In genomic region chr11:36818410-36818809, GRCh38 we compare ENCODE assay signal across 10 cellular contexts.
DNase-seq lines count a peak whose midpoint lies in the region; FAIRE-seq and TF ChIP-seq lines count a peak whose summit lies in the region.
"Had no signal": no experiment of that assay in that cellular context is flagged by ENCODE, and none has a peak within 500 bp of the region (broad histone marks: within the 10 kb centered on the region; RNA-seq: fewer than 3 reads in every experiment).

No MANE protein-coding gene starts in this region.

- H3K36me3 ChIP-seq in Peyer's patch = no peaks in the 10 kb centered on the region

- no peak overlapping the region for H3K4me3 ChIP-seq in Peyer's patch

- no peaks in the 10 kb centered on the region for H3K9me3 ChIP-seq in Peyer's patch

- H3K27ac Mint-ChIP-seq in nephron progenitor cell = no peak overlapping the region
- H3K27ac Mint-ChIP-seq: activated CD4-positive, alpha-beta memory T cell treated with anti-CD3 and anti-CD28 coated beads, Interleukin-2, amount 10 ng/mL, durations not matched to agents 7 days and 5 days had no signal

- TF ChIP-seq CTCF in VCaP (conservative IDR thresholded peaks at IDR 0.05) = peak; percentile 58
- TF ChIP-seq CTCF in nephron progenitor cell (IDR thresholded peaks at IDR 0.05) = peak; percentile 34
- peak in 1 of 6 experiments; percentile 26 for TF ChIP-seq CTCF in Peyer's patch (IDR thresholded peaks at IDR 0.05)

- FAIRE-seq in GM19239 (lab: Jason Lieb, UNC) = no peak

- H3K27ac ChIP-seq in VCaP (no peak overlapping the region), Peyer's patch (no peak overlapping the region)

- no peaks in the 10 kb centered on the region for H3K4me1 Mint-ChIP-seq in nephron progenitor cell
- H3K4me1 Mint-ChIP-seq: activated CD4-positive, alpha-beta memory T cell treated with anti-CD3 and anti-CD28 coated beads, Interleukin-2, amount 10 ng/mL, durations not matched to agents 7 days and 5 days had no signal

- no peaks in the 10 kb centered on the region for H3K27me3 ChIP-seq in Peyer's patch

- no peak for TF ChIP-seq POLR2A in Peyer's patch (IDR thresholded peaks at IDR 0.05)

- DNase-seq in DMS53 (lab: John Stamatoyannopoulos, UW) (peak; percentile 34), DMS53 treated with DMSO at 0.1 percent for 48 hours (lab: John Stamatoyannopoulos, UW; ENCODE audit: unreplicated experiment) (no peak), HT-29 (ENCODE audit: low spot score) (peak; percentile 61), nephron progenitor cell (peak; percentile 14), Peyer's patch (no peak), GM19239 (ENCODE audit: insufficient read length, low spot score) (no peak), NCI-H1436 treated with DMSO at 0.1 percent for 48 hours (lab: John Stamatoyannopoulos, UW) (no peak)
- DNase-seq: activated CD4-positive, alpha-beta memory T cell treated with anti-CD3 and anti-CD28 coated beads, Interleukin-2, amount 10 ng/mL, durations not matched to agents 7 days and 5 days; NCI-H446 treated with DMSO at 0.1 percent for 48 hours had no signal

- H3K4me1 ChIP-seq in Peyer's patch = no peaks in the 10 kb centered on the region

- H3K9me3 Mint-ChIP-seq in nephron progenitor cell = no peaks in the 10 kb centered on the region
- H3K9me3 Mint-ChIP-seq: activated CD4-positive, alpha-beta memory T cell treated with anti-CD3 and anti-CD28 coated beads, Interleukin-2, amount 10 ng/mL, durations not matched to agents 7 days and 5 days had no signal

- H3K27me3 Mint-ChIP-seq in nephron progenitor cell (ENCODE audit: low read depth, poor library complexity) = peaks cover 7% of the 10 kb centered on the region

- H3K4me3 Mint-ChIP-seq in nephron progenitor cell = no peak overlapping the region
- H3K4me3 Mint-ChIP-seq: activated CD4-positive, alpha-beta memory T cell treated with anti-CD3 and anti-CD28 coated beads, Interleukin-2, amount 10 ng/mL, durations not matched to agents 7 days and 5 days had no signal

- H3K36me3 Mint-ChIP-seq in nephron progenitor cell (ENCODE audit: low read depth) = no peaks in the 10 kb centered on the region

Comparison
In these comparisons a context has a peak if more than half of its experiments do, and no peak if none do; other contexts are left out.
1. DNase-seq: peak in DMS53 (single experiment), HT-29 (single experiment) and nephron progenitor cell (single experiment); none in DMS53 treated with DMSO at 0.1 percent for 48 hours (single experiment), Peyer's patch (0 of 3), GM19239 (single experiment) and NCI-H1436 treated with DMSO at 0.1 percent for 48 hours (single experiment).